ENCODE assay signal across 28 cellular contexts in the genomic region with DNA sequence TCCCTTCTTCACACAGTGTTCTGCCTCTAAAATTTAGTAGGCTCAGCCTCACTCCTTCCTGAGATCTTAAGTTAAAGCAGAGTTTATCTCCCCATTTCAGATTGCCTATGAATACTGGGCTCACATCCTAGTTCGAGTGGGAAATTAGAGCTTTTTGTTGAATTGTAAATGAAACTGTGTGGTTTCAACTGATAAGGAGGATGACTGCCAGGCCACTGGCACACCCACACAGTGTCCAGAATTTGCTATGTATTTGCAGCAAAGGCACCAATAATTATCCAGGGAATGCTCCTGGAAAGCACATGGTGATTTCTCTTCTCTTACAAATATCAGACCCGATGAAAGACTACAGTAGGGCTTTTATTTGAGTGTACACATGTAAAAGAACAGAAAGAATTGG.
DNase-seq lines count a peak whose midpoint lies in the region; ATAC-seq and TF ChIP-seq lines count a peak whose summit lies in the region.
"Had no signal": no experiment of that assay in that cellular context is flagged by ENCODE, and none has a peak within 500 bp of the region (broad histone marks: within the 10 kb centered on the region; RNA-seq: fewer than 3 reads in every experiment).

No MANE protein-coding gene starts in this region.

- H3K4me3 Mint-ChIP-seq in activated CD8-positive, alpha-beta T cell treated with anti-CD3 and anti-CD28 coated beads for 36 hours, result no peak overlapping the region
- H3K4me3 Mint-ChIP-seq: activated T-cell treated with anti-CD3 and anti-CD28 coated beads, Interleukin-2, amount 50 U/mL, for 72 hours; CD4-positive, alpha-beta T cell; memory B cell; naive B cell; stimulated activated naive B cell treated with anti-CD40 and anti-IgM and Interleukin-4, amounts not matched to agents 10 μg/mL and 1 μg/mL and 100 μg/mL, for 72 hours had no signal

- no peak overlapping the region for H3K27ac Mint-ChIP-seq in activated CD8-positive, alpha-beta T cell treated with anti-CD3 and anti-CD28 coated beads for 36 hours
- H3K27ac Mint-ChIP-seq: activated T-cell treated with anti-CD3 and anti-CD28 coated beads, Interleukin-2, amount 50 U/mL, for 72 hours; CD4-positive, alpha-beta T cell; memory B cell; naive B cell; stimulated activated naive B cell treated with anti-CD40 and anti-IgM and Interleukin-4, amounts not matched to agents 10 μg/mL and 1 μg/mL and 100 μg/mL, for 72 hours had no signal

- no peak overlapping the region for H4K12ac ChIP-seq in trophoblast cell (ENCODE audit: low read depth, low read length)

- H3K14ac ChIP-seq in trophoblast cell (ENCODE audit: low read length), result no peak overlapping the region

- CTCF ChIA-PET in activated CD8-positive, alpha-beta T cell treated with anti-CD3 and anti-CD28 coated beads for 36 hours (lab: Charles Lee), result no interaction called here

- no peak overlapping the region for H3K27ac ChIP-seq in trophoblast cell (ENCODE audit: low read depth, low read length)
- H3K27ac ChIP-seq: gastrocnemius medialis, ovary had no signal

- H2BK5ac ChIP-seq in trophoblast cell (ENCODE audit: low read depth, low read length, poor library complexity), result no peak overlapping the region

- H3K4ac ChIP-seq in trophoblast cell (ENCODE audit: low read depth, low read length), result no peak overlapping the region

- H3K9me3 ChIP-seq in trophoblast cell (ENCODE audit: insufficient read depth, low read depth, low read length), result no peaks in the 10 kb centered on the region
- H3K9me3 ChIP-seq: gastrocnemius medialis, ovary had no signal

- peaks cover 2% of the 10 kb centered on the region for H3K27me3 Mint-ChIP-seq in activated CD8-positive, alpha-beta T cell treated with anti-CD3 and anti-CD28 coated beads for 36 hours
- H3K27me3 Mint-ChIP-seq: CD4-positive, alpha-beta T cell; memory B cell; naive B cell; stimulated activated naive B cell treated with anti-CD40 and anti-IgM and Interleukin-4, amounts not matched to agents 10 μg/mL and 1 μg/mL and 100 μg/mL, for 72 hours had no signal

- H2BK120ac ChIP-seq in trophoblast cell (ENCODE audit: insufficient read depth, low read length, poor library complexity), result no peak overlapping the region

- intact Hi-C loops in activated CD8-positive, alpha-beta T cell treated with anti-CD3 and anti-CD28 coated beads for 36 hours (cut with micrococcal nuclease), result no loop called here

- H4K91ac ChIP-seq in trophoblast cell (ENCODE audit: low read depth, low read length), result no peak overlapping the region

- H3K23ac ChIP-seq in trophoblast cell (ENCODE audit: low read length), result no peak overlapping the region

- H3K9me3 Mint-ChIP-seq in activated CD8-positive, alpha-beta T cell treated with anti-CD3 and anti-CD28 coated beads for 36 hours, result no peaks in the 10 kb centered on the region

- H3K79me1 ChIP-seq in trophoblast cell (ENCODE audit: low read length), result no peaks in the 10 kb centered on the region

- DNase-seq in COLO829 (ENCODE audit: low spot score) (peak; percentile 73), NCI-H226 (peak; percentile 54), astrocyte of the hippocampus (ENCODE audit: low read depth, low spot score) (peak; percentile 83), lung microvascular endothelial cell (ENCODE audit: low read depth in 2 of 2) (peak; percentile 5 to 80), NCI-H1930 (lab: John Stamatoyannopoulos, UW) (no peak), trophoblast cell (no peak), NCI-H524 treated with DMSO at 0.1 percent for 48 hours (lab: John Stamatoyannopoulos, UW) (no peak)
- no peak for DNase-seq in activated CD8-positive, alpha-beta T cell treated with anti-CD3 and anti-CD28 coated beads for 36 hours
- DNase-seq: activated CD4-positive, alpha-beta T cell treated with anti-CD3 and anti-CD28 coated beads for 1 hour; activated naive CD4-positive, alpha-beta T cell treated with anti-CD3 and anti-CD28 coated beads, Interleukin-2, amount 50 U/mL, for 16 hours; activated T-cell treated with anti-CD3 and anti-CD28 coated beads, Interleukin-2, amount 50 U/mL, for 72 hours; CD4-positive, alpha-beta T cell; dermis blood vessel endothelial cell; DMS153; gastrocnemius medialis; GF-D8; hypothalamus; KBM-7; naive B cell; NCI-H2029 treated with DMSO at 0.1 percent for 48 hours; NCI-H446; ovary; RPMI8226; stimulated activated naive B cell treated with anti-CD40 and anti-IgM and Interleukin-4, amounts not matched to agents 10 μg/mL and 1 μg/mL and 100 μg/mL, for 72 hours; T-helper 9 cell had no signal

- H3K9ac ChIP-seq in trophoblast cell (ENCODE audit: low read length), result no peak overlapping the region

- H3K18ac ChIP-seq in trophoblast cell (ENCODE audit: low read length), result no peak overlapping the region

- H3K36me3 Mint-ChIP-seq in activated CD8-positive, alpha-beta T cell treated with anti-CD3 and anti-CD28 coated beads for 36 hours (ENCODE audit: low read depth), result no peaks in the 10 kb centered on the region
- H3K36me3 Mint-ChIP-seq: memory B cell; naive B cell; stimulated activated naive B cell treated with anti-CD40 and anti-IgM and Interleukin-4, amounts not matched to agents 10 μg/mL and 1 μg/mL and 100 μg/mL, for 72 hours had no signal

- H2AFZ ChIP-seq in trophoblast cell (ENCODE audit: insufficient read depth, low read length, poor library complexity), result no peak overlapping the region

- no peaks in the 10 kb centered on the region for H3K4me1 ChIP-seq in trophoblast cell (ENCODE audit: control insufficient read depth in 1 of 2, insufficient read depth in 2 of 2, low read length in 2 of 2)
- H3K4me1 ChIP-seq: gastrocnemius medialis had no signal

- no peaks in the 10 kb centered on the region for H3K36me3 ChIP-seq in trophoblast cell (ENCODE audit: control insufficient read depth in 1 of 2, insufficient read depth in 2 of 2, low read length in 2 of 2)
- H3K36me3 ChIP-seq: gastrocnemius medialis, ovary had no signal

- H3K4me1 Mint-ChIP-seq in activated CD8-positive, alpha-beta T cell treated with anti-CD3 and anti-CD28 coated beads for 36 hours (ENCODE audit: low read depth), result no peaks in the 10 kb centered on the region
- H3K4me1 Mint-ChIP-seq: memory B cell; naive B cell; stimulated activated naive B cell treated with anti-CD40 and anti-IgM and Interleukin-4, amounts not matched to agents 10 μg/mL and 1 μg/mL and 100 μg/mL, for 72 hours had no signal

- H3K4me2 ChIP-seq in trophoblast cell (ENCODE audit: low read length), result no peak overlapping the region

- H3K27me3 ChIP-seq in trophoblast cell (ENCODE audit: insufficient read depth, low read length), result no peaks in the 10 kb centered on the region
- H3K27me3 ChIP-seq: gastrocnemius medialis, ovary had no signal

- no peak overlapping the region for H2BK12ac ChIP-seq in trophoblast cell (ENCODE audit: low read length)

- no peak for TF ChIP-seq CTCF in activated CD8-positive, alpha-beta T cell treated with anti-CD3 and anti-CD28 coated beads for 36 hours (IDR thresholded peaks at IDR 0.05)

- no peak overlapping the region for H3K4me3 ChIP-seq in trophoblast cell (ENCODE audit: low read depth, low read length)
- H3K4me3 ChIP-seq: gastrocnemius medialis, GM12878, ovary had no signal

- POLR2A ChIA-PET in activated CD8-positive, alpha-beta T cell treated with anti-CD3 and anti-CD28 coated beads for 36 hours (lab: Charles Lee), result no interaction called here

- no peaks in the 10 kb centered on the region for H3K79me2 ChIP-seq in trophoblast cell (ENCODE audit: control insufficient read depth, insufficient read depth, low read length, poor library complexity)

- no CpG with 5 or more reads among the region's 2 CpGs for WGBS in trophoblast cell (ENCODE audit: extremely low coverage, insufficient coverage, insufficient read length)

- no peak overlapping the region for H2AK5ac ChIP-seq in trophoblast cell (ENCODE audit: low read length)

- no peak for ATAC-seq in activated CD8-positive, alpha-beta T cell treated with anti-CD3 and anti-CD28 coated beads for 36 hours
- ATAC-seq: activated T-cell treated with anti-CD3 and anti-CD28 coated beads, Interleukin-2, amount 50 U/mL, for 72 hours; gastrocnemius medialis; GM12878; sciatic nerve; stimulated activated naive B cell treated with anti-CD40 and anti-IgM and Interleukin-4, amounts not matched to agents 10 μg/mL and 1 μg/mL and 100 μg/mL, for 72 hours had no signal

- H4K8ac ChIP-seq in trophoblast cell (ENCODE audit: low read depth, low read length), result no peak overlapping the region

Comparison
In these comparisons a context has a peak if more than half of its experiments do, and no peak if none do; other contexts are left out.
1. DNase-seq: peak in COLO829 (single experiment), NCI-H226 (single experiment), astrocyte of the hippocampus (single experiment) and lung microvascular endothelial cell (2 of 2); none in NCI-H1930 (0 of 2), trophoblast cell (0 of 2), activated CD8-positive, alpha-beta T cell treated with anti-CD3 and anti-CD28 coated beads for 36 hours (single experiment) and NCI-H524 treated with DMSO at 0.1 percent for 48 hours (single experiment).